ENCODE assay signal across 27 cellular contexts in genomic region chr22:23497016-23497885, GRCh38.
A peak's percentile ranks its signal among the peaks of the same experiment; 100 is the strongest.
DNase-seq lines count a peak whose midpoint lies in the region; ATAC-seq, FAIRE-seq and TF ChIP-seq lines count a peak whose summit lies in the region.
"Had no signal": no experiment of that assay in that cellular context is flagged by ENCODE, and none has a peak within 500 bp of the region (broad histone marks: within the 10 kb centered on the region; RNA-seq: fewer than 3 reads in every experiment).

No MANE protein-coding gene starts in this region.

- TF ChIP-seq CTCF in Loucy (conservative IDR thresholded peaks at IDR 0.05; ENCODE audit: low read length) (no peak), kidney (IDR thresholded peaks at IDR 0.05; ENCODE audit: borderline replicate concordance, extremely low read depth, insufficient read depth) (no peak), type B pancreatic cell (conservative IDR thresholded peaks at IDR 0.05) (no peak), omental fat pad (IDR thresholded peaks at IDR 0.05) (no peak)

- H2AFZ ChIP-seq in Loucy (ENCODE audit: low read length), result no peak overlapping the region

- H3K4me2 ChIP-seq in Loucy (ENCODE audit: low read depth, low read length, poor library complexity, severe bottlenecking), result peak overlapping the region; percentile 20

- H3K36me3 ChIP-seq in Loucy (ENCODE audit: insufficient read depth, low read length) (no peaks in the 10 kb centered on the region), kidney (ENCODE audit: control insufficient read depth in 1 of 2, insufficient read depth in 2 of 2, low read length in 2 of 2) (no peaks in the 10 kb centered on the region)
- H3K36me3 ChIP-seq: brain microvascular endothelial cell, prostate gland, upper lobe of left lung had no signal

- DNase-seq in activated CD8-positive, alpha-beta memory T cell treated with anti-CD3 and anti-CD28 coated beads for 24 hours, result peak; percentile 52
- no peak for DNase-seq in activated CD8-positive, alpha-beta memory T cell treated with anti-CD3 and anti-CD28 coated beads, Interleukin-2, amount 50 U/mL, for 48 hours
- DNase-seq in kidney, result peak; percentile 24
- no peak for DNase-seq in type B pancreatic cell (ENCODE audit: extremely low spot score, unreplicated experiment)
- DNase-seq in left colon, result no peak
- DNase-seq in ecto neural progenitor cell (ENCODE audit: low spot score), result no peak
- DNase-seq in omental fat pad (ENCODE audit: low spot score), result no peak
- DNase-seq: activated CD4-positive, alpha-beta T cell treated with anti-CD3 and anti-CD28 coated beads, Interleukin-2, amount 50 U/mL, for 1 hour; activated CD8-positive, alpha-beta memory T cell treated with anti-CD3 and anti-CD28 coated beads, Interleukin-2, amount 50 U/mL, for 4 hours; activated effector memory CD4-positive, alpha-beta T cell treated with anti-CD3 and anti-CD28 coated beads, Interleukin-2, amount 50 U/mL, for 16 hours; brain microvascular endothelial cell; effector memory CD4-positive, alpha-beta T cell; foreskin keratinocyte; GF-D8; GOT3; Kasumi-1; NCI-H1694 treated with DMSO at 0.1 percent for 48 hours; NCI-H2171 treated with DMSO at 0.1 percent for 48 hours; NCI-H524 treated with DMSO at 0.1 percent for 48 hours had no signal

- H3K79me2 ChIP-seq in Loucy (ENCODE audit: insufficient read depth, low read length), result no peaks in the 10 kb centered on the region

- H3K27ac ChIP-seq in kidney (ENCODE audit: low read depth in 2 of 2, low read length in 2 of 2), result no peak overlapping the region
- H3K27ac ChIP-seq: brain microvascular endothelial cell, foreskin keratinocyte, prostate gland, upper lobe of left lung had no signal

- no peaks in the 10 kb centered on the region for H3K9me3 Mint-ChIP-seq in type B pancreatic cell
- H3K9me3 Mint-ChIP-seq: neural crest cell had no signal

- no peaks in the 10 kb centered on the region for H3F3A ChIP-seq in Loucy (ENCODE audit: low read depth)

- intact Hi-C loops in kidney (cut with DNase I) (no loop called here), left colon (cut with DNase I, micrococcal nuclease) (no loop called here)

- ATAC-seq in left colon (no peak), omental fat pad (ENCODE audit: low FRiP score) (no peak)
- ATAC-seq: esophagus mucosa, foreskin keratinocyte had no signal

- no peaks in the 10 kb centered on the region for H3K36me3 Mint-ChIP-seq in type B pancreatic cell

- H3K27me3 Mint-ChIP-seq in type B pancreatic cell, result peaks cover 5% of the 10 kb centered on the region

- FAIRE-seq in kidney (lab: Jason Lieb, UNC), result no peak
- FAIRE-seq: colon, RCC 7860 had no signal

- no peaks in the 10 kb centered on the region for H3K9me3 ChIP-seq in Loucy (ENCODE audit: insufficient read depth, low read depth, low read length)
- H3K9me3 ChIP-seq in kidney (ENCODE audit: control insufficient read depth in 1 of 2, low read length in 2 of 2), result no peaks in the 10 kb centered on the region
- H3K9me3 ChIP-seq: prostate gland, upper lobe of left lung had no signal

- no peaks in the 10 kb centered on the region for H3K9me2 ChIP-seq in Loucy (replicated peaks; ENCODE audit: low read depth, low read length)

- H4K20me1 ChIP-seq in Loucy (ENCODE audit: insufficient read depth, low read length, poor library complexity, severe bottlenecking), result no peaks in the 10 kb centered on the region

- H3K4me3 ChIP-seq in Loucy (ENCODE audit: low read length, poor library complexity, severe bottlenecking) (no peak overlapping the region), kidney (ENCODE audit: low read length in 2 of 2) (no peak overlapping the region)
- H3K4me3 ChIP-seq: prostate gland, upper lobe of left lung had no signal

- H3K4me1 Mint-ChIP-seq in type B pancreatic cell (ENCODE audit: unreplicated experiment), result peaks cover 18% of the 10 kb centered on the region
- H3K4me1 Mint-ChIP-seq: B cell had no signal

- H3K9ac ChIP-seq in Loucy (ENCODE audit: low read depth, low read length, poor library complexity, severe bottlenecking), result peak overlapping the region; percentile 45
- H3K9ac ChIP-seq in kidney (ENCODE audit: low read length in 2 of 2), result no peak overlapping the region

- no peaks in the 10 kb centered on the region for H3K27me3 ChIP-seq in Loucy (ENCODE audit: insufficient read depth, low read length, poor library complexity, severe bottlenecking)
- H3K27me3 ChIP-seq: brain microvascular endothelial cell, foreskin keratinocyte, upper lobe of left lung had no signal

- H3K4me3 Mint-ChIP-seq in type B pancreatic cell, result no peak overlapping the region
- H3K4me3 Mint-ChIP-seq: B cell, neural crest cell had no signal

- peaks cover 33% of the 10 kb centered on the region for H3K4me1 ChIP-seq in Loucy (ENCODE audit: insufficient read depth, low read length, poor library complexity, severe bottlenecking)
- peaks cover 0 to 3% of the 10 kb centered on the region in 2 donors for H3K4me1 ChIP-seq in kidney (ENCODE audit: control insufficient read depth in 1 of 2, insufficient read depth in 1 of 2, low read depth in 1 of 2, low read length in 2 of 2)
- H3K4me1 ChIP-seq: foreskin keratinocyte, prostate gland, upper lobe of left lung had no signal

- peak overlapping the region; percentile 17 for H3K27ac Mint-ChIP-seq in type B pancreatic cell
- H3K27ac Mint-ChIP-seq: B cell had no signal

Comparison
In these comparisons a context has a peak if more than half of its experiments do, and no peak if none do; other contexts are left out.
1. DNase-seq: peak in activated CD8-positive, alpha-beta memory T cell treated with anti-CD3 and anti-CD28 coated beads for 24 hours (single experiment) and kidney (single experiment); none in activated CD8-positive, alpha-beta memory T cell treated with anti-CD3 and anti-CD28 coated beads, Interleukin-2, amount 50 U/mL, for 48 hours (single experiment), type B pancreatic cell (single experiment), left colon (0 of 2), ecto neural progenitor cell (single experiment) and omental fat pad (single experiment).